ENCODE assay signal across 9 cellular contexts in the genomic region with DNA sequence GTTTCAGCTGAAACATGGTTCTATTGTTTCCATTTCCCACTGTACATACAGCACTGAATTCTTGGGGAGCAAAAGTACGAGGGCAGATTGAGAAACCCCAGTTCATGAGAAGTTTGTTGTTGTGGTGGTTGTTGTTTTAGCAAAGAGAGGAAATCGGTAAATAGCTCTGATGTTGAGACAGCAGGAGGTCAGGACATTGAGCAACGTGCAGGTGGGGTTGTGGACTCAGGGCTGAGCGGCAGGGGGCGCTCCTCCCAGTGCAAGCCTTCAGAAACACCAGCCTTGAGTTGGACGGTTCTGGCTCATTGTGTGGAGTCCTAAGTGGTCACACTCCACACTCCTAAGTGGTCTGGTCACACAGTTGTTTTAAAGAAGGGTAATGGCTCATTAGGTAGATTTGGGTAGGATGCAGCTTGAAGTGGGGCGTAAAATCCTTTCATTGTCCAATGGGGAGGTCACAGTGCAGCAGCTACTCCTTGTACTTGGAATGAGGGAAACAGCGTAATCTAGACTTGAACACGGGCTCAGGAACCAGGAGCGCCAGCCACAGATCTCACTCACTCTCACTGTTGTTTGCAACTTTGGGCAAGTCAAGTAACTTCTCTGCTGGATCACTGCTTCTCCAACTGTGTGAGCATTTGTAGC. TPM values are rescaled to one million over a fixed set of nuclear protein-coding genes. Genes with fewer than 3 reads are reported as not detected.
DNase-seq lines count a peak whose midpoint lies in the region; ATAC-seq, FAIRE-seq and TF ChIP-seq lines count a peak whose summit lies in the region.
"Had no signal": no experiment of that assay in that cellular context is flagged by ENCODE, and none has a peak within 500 bp of the region (broad histone marks: within the 10 kb centered on the region; RNA-seq: fewer than 3 reads in every experiment).

No MANE protein-coding gene starts in this region.

- no peak overlapping the region for H3K27ac ChIP-seq in 22Rv1
- no peak overlapping the region for H3K27ac ChIP-seq in SK-N-SH (ENCODE audit: low read depth in 2 of 2, low read length in 1 of 2)
- H3K27ac ChIP-seq in parathyroid adenoma, result no peak overlapping the region
- H3K27ac ChIP-seq: skin epidermis had no signal

- TF ChIP-seq RAD21 in SK-N-SH (IDR thresholded peaks at IDR 0.05; ENCODE audit: low read length), result no peak

- H3K79me2 ChIP-seq in SK-N-SH (ENCODE audit: insufficient read depth) (no peaks in the 10 kb centered on the region), parathyroid adenoma (no peaks in the 10 kb centered on the region)

- H3K27ac Mint-ChIP-seq in endothelial cell (ENCODE audit: unreplicated experiment), result no peak overlapping the region

- H3K4me1 Mint-ChIP-seq in endothelial cell (ENCODE audit: unreplicated experiment), result peaks cover 7% of the 10 kb centered on the region

- peak; percentile 67 for FAIRE-seq in GM18507 (lab: Jason Lieb, UNC)

- no peak for ATAC-seq in GM19324 (IDR thresholded peaks at IDR 0.05; ENCODE audit: low FRiP score, unreplicated experiment)

- no peak overlapping the region for H3K4me2 ChIP-seq in SK-N-SH
- H3K4me2 ChIP-seq in parathyroid adenoma (ENCODE audit: low read length), result no peak overlapping the region

- H3K9me3 Mint-ChIP-seq in endothelial cell (ENCODE audit: unreplicated experiment), result no peaks in the 10 kb centered on the region

- H3K9me3 ChIP-seq in SK-N-SH, result no peaks in the 10 kb centered on the region
- no peaks in the 10 kb centered on the region for H3K9me3 ChIP-seq in parathyroid adenoma (ENCODE audit: control insufficient read depth, low read length)

- WGBS in SK-N-SH (ENCODE audit: low lambda C conversion rate), result 58% methylated on average over 10 of the region's 10 CpGs

- H3K4me1 ChIP-seq in SK-N-SH (ENCODE audit: control insufficient read depth in 1 of 2, insufficient read depth in 2 of 2, low read depth in 1 of 2, low read length in 1 of 2) (peaks cover 0 to 6% of the 10 kb centered on the region in 2 experiments; a peak in 1 of 4 replicates), parathyroid adenoma (no peaks in the 10 kb centered on the region)

- TF ChIP-seq CTCF in 22Rv1 (IDR thresholded peaks at IDR 0.05), result peak; percentile 94
- peak; percentile 37 for TF ChIP-seq CTCF in SK-N-SH (IDR thresholded peaks at IDR 0.05)
- peak; percentile 74 for TF ChIP-seq CTCF in endothelial cell (IDR thresholded peaks at IDR 0.05; ENCODE audit: unreplicated experiment)
- peak; percentile 48 for TF ChIP-seq CTCF in parathyroid adenoma (IDR thresholded peaks at IDR 0.05)

- no peaks in the 10 kb centered on the region for H3K9me2 ChIP-seq in SK-N-SH

- no peaks in the 10 kb centered on the region for H4K20me1 ChIP-seq in SK-N-SH (ENCODE audit: insufficient read depth)

- H3K36me3 ChIP-seq in SK-N-SH (replicated peaks in 1 of 2; ENCODE audit: control insufficient read depth in 1 of 2, insufficient read depth in 2 of 2, low read length in 1 of 2) (no peaks in the 10 kb centered on the region), parathyroid adenoma (ENCODE audit: control insufficient read depth, insufficient read depth, low read length) (no peaks in the 10 kb centered on the region)

- H3K27me3 ChIP-seq in SK-N-SH (ENCODE audit: insufficient read depth), result no peaks in the 10 kb centered on the region; the same call in 1 of the 2 replicates
- no peaks in the 10 kb centered on the region for H3K27me3 ChIP-seq in parathyroid adenoma (ENCODE audit: control insufficient read depth, insufficient read depth, low read length)

- no peaks in the 10 kb centered on the region for H3K27me3 Mint-ChIP-seq in endothelial cell (ENCODE audit: unreplicated experiment)

- H3K4me3 ChIP-seq in SK-N-SH (ENCODE audit: low read depth in 2 of 2, low read length in 1 of 2) (no peak overlapping the region), parathyroid adenoma (ENCODE audit: low read depth, low read length) (no peak overlapping the region)
- H3K4me3 ChIP-seq: skin epidermis had no signal

- intact Hi-C loops in posterior vena cava (cut with DNase I), result loop anchor here (10.0 kb wide), 1 partner anchor 214 kb away; no protein-coding TSS in a partner anchor

- CTCF ChIA-PET in SK-N-SH (lab: Yijun Ruan, JAX), result interaction anchor here (0.8 to 2.0 kb wide), 5 partner anchors 9 to 539 kb away, joined by 3 to 5 read pairs (median 3); no protein-coding TSS in a partner anchor

- no peaks in the 10 kb centered on the region for H3F3A ChIP-seq in SK-N-SH (replicated peaks; ENCODE audit: insufficient read depth)

- no peaks in the 10 kb centered on the region for H3K36me3 Mint-ChIP-seq in endothelial cell (ENCODE audit: low read depth, unreplicated experiment)

- TF ChIP-seq EP300 in SK-N-SH (IDR thresholded peaks at IDR 0.05; ENCODE audit: borderline replicate concordance in 1 of 2, low read depth in 1 of 2, low read length in 1 of 2), result no peak

- DNase-seq in GM18507 (ENCODE audit: extremely low spot score, insufficient read length, low read depth) (no peak), SK-N-SH (no peak), endothelial cell (ENCODE audit: low spot score) (peak; percentile 53), posterior vena cava (ENCODE audit: low spot score) (no peak), dedifferentiated amniotic fluid mesenchymal stem cell (ENCODE audit: extremely low spot score) (no peak)

- H3K9ac ChIP-seq in SK-N-SH (no peak overlapping the region), parathyroid adenoma (no peak overlapping the region)

- H2AFZ ChIP-seq in SK-N-SH (ENCODE audit: low read depth) (no peak overlapping the region), parathyroid adenoma (no peak overlapping the region)

- POLR2A ChIA-PET in SK-N-SH (lab: Yijun Ruan, JAX), result no interaction called here

- no peak overlapping the region for H3K4me3 Mint-ChIP-seq in endothelial cell (ENCODE audit: unreplicated experiment)

TF ChIP-seq in SK-N-SH, 30 proteins besides CTCF, POLR2A, EP300 and RAD21 (continues in another document):
- no peak for TF ChIP-seq PBX3 (IDR thresholded peaks at IDR 0.05)
- no peak for TF ChIP-seq GATA2 (CRISPR knock-in tag; IDR thresholded peaks at IDR 0.05)
- TF ChIP-seq SIN3A (IDR thresholded peaks at IDR 0.05; ENCODE audit: borderline replicate concordance, low read depth, low read length), result no peak
- TF ChIP-seq YY1 (IDR thresholded peaks at IDR 0.05; ENCODE audit: low read depth), result no peak
- TF ChIP-seq NFIC (IDR thresholded peaks at IDR 0.05; ENCODE audit: borderline replicate concordance), result no peak
- no peak for TF ChIP-seq TEAD4 (IDR thresholded peaks at IDR 0.05; ENCODE audit: borderline replicate concordance, insufficient read depth)
- TF ChIP-seq ZBTB33 (IDR thresholded peaks at IDR 0.05; ENCODE audit: borderline replicate concordance, low read depth), result no peak
- TF ChIP-seq GABPA (IDR thresholded peaks at IDR 0.05; ENCODE audit: low read depth), result no peak
- TF ChIP-seq CHD2 (IDR thresholded peaks at IDR 0.05; ENCODE audit: low read length, partially characterized antibody), result no peak
- TF ChIP-seq, protein P1, sequence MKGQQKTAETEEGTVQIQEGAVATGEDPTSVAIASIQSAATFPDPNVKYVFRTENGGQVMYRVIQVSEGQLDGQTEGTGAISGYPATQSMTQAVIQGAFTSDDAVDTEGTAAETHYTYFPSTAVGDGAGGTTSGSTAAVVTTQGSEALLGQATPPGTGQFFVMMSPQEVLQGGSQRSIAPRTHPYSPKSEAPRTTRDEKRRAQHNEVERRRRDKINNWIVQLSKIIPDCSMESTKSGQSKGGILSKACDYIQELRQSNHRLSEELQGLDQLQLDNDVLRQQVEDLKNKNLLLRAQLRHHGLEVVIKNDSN (IDR thresholded peaks at IDR 0.05; ENCODE audit: borderline replicate concordance, low read depth), result no peak
- TF ChIP-seq POLR2AphosphoS5 (IDR thresholded peaks at IDR 0.05; ENCODE audit: low read depth, low read length), result no peak
- TF ChIP-seq TAF1 (IDR thresholded peaks at IDR 0.05; ENCODE audit: borderline replicate concordance, low read depth, low read length), result no peak
- TF ChIP-seq ELF1 (IDR thresholded peaks at IDR 0.05), result no peak
- no peak for TF ChIP-seq MAX (IDR thresholded peaks at IDR 0.05; ENCODE audit: low read depth)
- no peak for TF ChIP-seq NRF1 (IDR thresholded peaks at IDR 0.05; ENCODE audit: low read depth, low read length)
- no peak for TF ChIP-seq MEF2A (IDR thresholded peaks at IDR 0.05; ENCODE audit: borderline replicate concordance, low read depth)

RNA-seq across cellular contexts. Expression of gene PWP1, which starts 14.5 kb away (rescaled TPM):
- 129 and 165 TPM in 2 replicates for polyA plus RNA-seq in SK-N-SH (2012; rRNA removed)
- polyA plus RNA-seq in SK-N-SH (2012; cell fraction: cytosol; rRNA removed), result 146 and 181 TPM in 2 replicates
- polyA plus RNA-seq in SK-N-SH (2012; cell fraction: nucleus; rRNA removed), result 103 and 127 TPM in 2 replicates
- total RNA-seq in endothelial cell (ENCODE audit: unreplicated experiment) (49.3 TPM), posterior vena cava (10 to 100 TPM; 24.6 to 32.5 TPM)

Comparison
In these comparisons a context has a peak if more than half of its experiments do, and no peak if none do; other contexts are left out.
1. CTCF ChIP-seq: peak in every context shown above with its lines; median percentile 94 in 22Rv1; 74 in endothelial cell; 48 in parathyroid adenoma; 37 in SK-N-SH.